In the genomic region with DNA sequence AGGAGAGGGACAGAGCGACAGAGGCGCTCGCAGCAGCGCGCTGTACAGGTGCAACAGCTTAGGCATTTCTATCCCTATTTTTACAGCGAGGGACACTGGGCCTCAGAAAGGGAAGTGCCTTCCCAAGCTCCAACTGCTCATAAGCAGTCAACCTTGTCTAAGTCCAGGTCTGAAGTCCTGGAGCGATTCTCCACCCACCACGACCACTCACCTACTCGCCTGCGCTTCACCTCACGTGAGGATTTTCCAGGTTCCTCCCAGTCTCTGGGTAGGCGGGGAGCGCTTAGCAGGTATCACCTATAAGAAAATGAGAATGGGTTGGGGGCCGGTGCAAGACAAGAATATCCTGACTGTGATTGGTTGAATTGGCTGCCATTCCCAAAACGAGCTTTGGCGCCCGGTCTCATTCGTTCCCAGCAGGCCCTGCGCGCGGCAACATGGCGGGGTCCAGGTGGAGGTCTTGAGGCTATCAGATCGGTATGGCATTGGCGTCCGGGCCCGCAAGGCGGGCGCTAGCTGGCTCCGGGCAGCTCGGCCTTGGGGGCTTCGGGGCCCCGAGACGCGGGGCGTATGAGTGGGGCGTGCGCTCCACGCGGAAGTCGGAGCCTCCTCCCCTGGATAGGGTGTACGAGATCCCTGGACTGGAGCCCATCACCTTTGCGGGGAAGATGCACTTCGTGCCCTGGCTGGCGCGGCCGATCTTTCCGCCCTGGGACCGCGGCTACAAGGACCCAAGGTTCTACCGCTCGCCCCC, we compare ENCODE assay signal across 1 cellular context.
TF ChIP-seq lines count a peak whose summit lies in the region.

A gene with protein sequence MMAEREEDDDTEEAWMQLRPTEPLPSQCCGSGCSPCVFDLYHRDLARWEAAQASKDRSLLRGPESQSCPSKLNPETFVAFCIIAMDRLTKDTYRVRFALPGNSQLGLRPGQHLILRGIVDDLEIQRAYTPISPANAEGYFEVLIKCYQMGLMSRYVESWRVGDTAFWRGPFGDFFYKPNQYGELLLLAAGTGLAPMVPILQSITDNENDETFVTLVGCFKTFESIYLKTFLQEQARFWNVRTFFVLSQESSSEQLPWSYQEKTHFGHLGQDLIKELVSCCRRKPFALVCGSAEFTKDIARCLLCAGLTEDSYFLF (minus strand): TSS at position 266 of the 754 bp plus-strand sequence. CDS start 4,414 bp downstream, outside the sequence.
Gene MRPL37 (plus strand): TSS at position 403 of the 754 bp plus-strand sequence. CDS start 77 bp downstream, at position 480.

TF ChIP-seq in K562, 482 proteins besides CTCF, POLR2A, EP300 and RAD21 (continued from another document and continues in another):
- no peak for TF ChIP-seq ZNF318 (IDR thresholded peaks at IDR 0.05; ENCODE audit: borderline replicate concordance in 1 of 2, low read depth in 1 of 2)
- TF ChIP-seq ELF2 (CRISPR knock-in tag; IDR thresholded peaks at IDR 0.05): no peak
- no peak for TF ChIP-seq TEAD2 (tag; IDR thresholded peaks at IDR 0.05)
- no peak for TF ChIP-seq ZNF717 (CRISPR knock-in tag; IDR thresholded peaks at IDR 0.05)
- TF ChIP-seq TAF9B (IDR thresholded peaks at IDR 0.05; ENCODE audit: partially characterized antibody): peak; percentile 84
- TF ChIP-seq GTF2F1 (IDR thresholded peaks at IDR 0.05; ENCODE audit: low read depth, low read length): 0 out of 2 replicates have a peak, but pooled peaks have one; percentile 16
- 0 out of 2 replicates have a peak, but pooled peaks have one; percentile 38 for TF ChIP-seq PTBP1 (IDR thresholded peaks at IDR 0.05; ENCODE audit: low read depth, low read length)
- TF ChIP-seq CHCHD3 (CRISPR knock-in tag; IDR thresholded peaks at IDR 0.05): no peak
- no peak for TF ChIP-seq CUX1 (CRISPR knock-in tag; IDR thresholded peaks at IDR 0.05)
- TF ChIP-seq TCF7 (IDR thresholded peaks at IDR 0.05; ENCODE audit: borderline replicate concordance): no peak
- TF ChIP-seq THRA (IDR thresholded peaks at IDR 0.05): no peak
- no peak for TF ChIP-seq CBFB (CRISPR knock-in tag; IDR thresholded peaks at IDR 0.05)
- TF ChIP-seq, protein P1, sequence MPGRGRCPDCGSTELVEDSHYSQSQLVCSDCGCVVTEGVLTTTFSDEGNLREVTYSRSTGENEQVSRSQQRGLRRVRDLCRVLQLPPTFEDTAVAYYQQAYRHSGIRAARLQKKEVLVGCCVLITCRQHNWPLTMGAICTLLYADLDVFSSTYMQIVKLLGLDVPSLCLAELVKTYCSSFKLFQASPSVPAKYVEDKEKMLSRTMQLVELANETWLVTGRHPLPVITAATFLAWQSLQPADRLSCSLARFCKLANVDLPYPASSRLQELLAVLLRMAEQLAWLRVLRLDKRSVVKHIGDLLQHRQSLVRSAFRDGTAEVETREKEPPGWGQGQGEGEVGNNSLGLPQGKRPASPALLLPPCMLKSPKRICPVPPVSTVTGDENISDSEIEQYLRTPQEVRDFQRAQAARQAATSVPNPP (IDR thresholded peaks at IDR 0.05; ENCODE audit: borderline replicate concordance, insufficient read depth, insufficient read length): no peak
- TF ChIP-seq RBM22 (IDR thresholded peaks at IDR 0.05; ENCODE audit: low read depth, low read length, poor library complexity, severe bottlenecking): peak; percentile 60
- TF ChIP-seq ZSCAN29 (IDR thresholded peaks at IDR 0.05): 0 out of 2 replicates have a peak, but pooled peaks have one; percentile 47
- no peak for TF ChIP-seq TCFL5 (CRISPR knock-in tag; conservative IDR thresholded peaks at IDR 0.05)
- TF ChIP-seq EWSR1 (IDR thresholded peaks at IDR 0.05; ENCODE audit: borderline replicate concordance, low read depth, partially characterized antibody): no peak
- TF ChIP-seq PPARD (CRISPR knock-in tag; IDR thresholded peaks at IDR 0.05): no peak
- TF ChIP-seq HDAC6 (IDR thresholded peaks at IDR 0.05; ENCODE audit: low read depth, low read length): no peak
- peak; percentile 46 for TF ChIP-seq NELFE (IDR thresholded peaks at IDR 0.05; ENCODE audit: insufficient read depth, insufficient read length)
- TF ChIP-seq CEBPG (CRISPR knock-in tag; IDR thresholded peaks at IDR 0.05): no peak
- TF ChIP-seq CEBPG (tag; conservative IDR thresholded peaks at IDR 0.05 in 1 of 2, IDR thresholded peaks at IDR 0.05 in 1 of 2): no peak
- no peak for TF ChIP-seq TARDBP (IDR thresholded peaks at IDR 0.05)
- no peak for TF ChIP-seq BDP1 (IDR thresholded peaks at IDR 0.05; ENCODE audit: insufficient read depth, insufficient read length)
- TF ChIP-seq CREB1 (IDR thresholded peaks at IDR 0.05): peak; percentile 75
- TF ChIP-seq CREB1 (CRISPR knock-in tag; IDR thresholded peaks at IDR 0.05): peak; percentile 51
- peak; percentile 73; the same call in 1 of the 2 replicates for TF ChIP-seq CEBPZ (IDR thresholded peaks at IDR 0.05; ENCODE audit: borderline replicate concordance, low read depth, low read length)
